ENCODE assay signal across 8 cellular contexts in the genomic region with DNA sequence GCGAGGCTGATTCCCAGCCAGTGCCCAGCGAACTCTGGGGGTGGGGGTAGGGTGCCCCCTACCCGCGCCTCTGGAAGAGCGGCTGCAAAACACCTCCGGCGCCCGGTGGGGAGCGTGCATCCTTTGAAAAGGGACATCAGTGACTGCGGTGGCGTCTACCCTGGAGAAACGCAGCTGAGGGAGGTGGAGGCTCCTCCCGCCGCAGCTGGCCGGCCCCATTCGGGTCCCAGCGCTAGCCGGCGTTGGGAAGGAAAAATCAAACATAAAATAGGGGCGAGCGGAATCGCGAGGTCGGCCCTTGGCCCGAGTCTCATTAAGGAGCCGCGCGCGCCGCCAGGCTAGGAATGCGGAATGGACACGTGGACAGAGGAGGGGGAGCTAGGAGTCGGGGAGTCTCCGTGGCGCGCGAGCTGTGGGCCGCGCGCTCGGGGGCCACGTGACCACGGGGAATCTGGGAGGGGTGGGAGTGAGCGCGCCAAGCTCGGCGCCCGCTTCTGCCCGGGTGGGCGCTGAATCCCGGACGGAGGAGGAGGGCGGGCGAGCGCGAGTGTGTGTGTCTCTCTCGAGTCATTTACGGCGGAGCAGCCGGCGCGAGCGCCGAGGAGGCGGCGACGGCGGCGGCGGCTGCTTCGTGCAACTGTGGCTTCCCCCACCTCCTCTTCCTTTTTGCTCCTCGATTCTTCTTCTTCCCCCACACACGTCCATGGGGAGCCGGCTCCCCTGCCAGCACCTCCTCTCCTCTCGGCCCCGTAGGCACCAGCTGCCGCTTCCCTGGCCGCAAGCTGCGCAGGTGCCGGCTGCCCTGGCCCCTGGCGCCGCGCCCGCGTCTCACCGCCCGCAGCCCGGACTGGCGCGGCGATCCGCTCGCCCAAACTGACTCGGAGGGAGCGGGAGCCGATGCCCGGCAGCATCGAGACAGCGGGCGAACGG. TPM values are rescaled to one million over a fixed set of nuclear protein-coding genes. Genes with fewer than 3 reads are reported as not detected.
DNase-seq lines count a peak whose midpoint lies in the region; ATAC-seq and TF ChIP-seq lines count a peak whose summit lies in the region.

A gene with protein sequence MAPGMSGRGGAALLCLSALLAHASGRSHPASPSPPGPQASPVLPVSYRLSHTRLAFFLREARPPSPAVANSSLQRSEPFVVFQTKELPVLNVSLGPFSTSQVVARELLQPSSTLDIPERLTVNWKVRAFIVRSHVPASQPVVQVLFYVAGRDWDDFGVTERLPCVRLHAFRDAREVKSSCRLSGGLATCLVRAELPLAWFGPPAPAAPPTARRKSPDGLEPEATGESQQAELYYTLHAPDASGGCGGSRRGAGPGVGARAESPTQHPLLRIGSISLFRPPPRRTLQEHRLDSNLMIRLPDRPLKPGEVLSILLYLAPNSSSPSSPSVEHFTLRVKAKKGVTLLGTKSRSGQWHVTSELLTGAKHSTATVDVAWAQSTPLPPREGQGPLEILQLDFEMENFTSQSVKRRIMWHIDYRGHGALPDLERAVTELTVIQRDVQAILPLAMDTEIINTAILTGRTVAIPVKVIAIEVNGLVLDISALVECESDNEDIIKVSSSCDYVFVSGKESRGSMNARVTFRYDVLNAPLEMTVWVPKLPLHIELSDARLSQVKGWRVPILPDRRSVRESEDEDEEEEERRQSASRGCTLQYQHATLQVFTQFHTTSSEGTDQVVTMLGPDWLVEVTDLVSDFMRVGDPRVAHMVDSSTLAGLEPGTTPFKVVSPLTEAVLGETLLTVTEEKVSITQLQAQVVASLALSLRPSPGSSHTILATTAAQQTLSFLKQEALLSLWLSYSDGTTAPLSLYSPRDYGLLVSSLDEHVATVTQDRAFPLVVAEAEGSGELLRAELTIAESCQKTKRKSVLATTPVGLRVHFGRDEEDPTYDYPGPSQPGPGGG (N-terminal part only) (plus strand): TSS at position 566 of the 930 bp plus-strand sequence. CDS start 1,495 bp downstream, outside the sequence.

- peaks cover 61 to 64% of the 10 kb centered on the region in 2 donors for H3K27me3 ChIP-seq in stomach smooth muscle (ENCODE audit: control insufficient read depth in 1 of 2, insufficient read depth in 2 of 2, low read length in 2 of 2)

- 1% methylated on average over 77 to 100 of the region's 101 CpGs for WGBS in lower leg skin, 2 donors

- DNase-seq in GM13977 (ENCODE audit: low spot score): peak; percentile 57
- peak; percentile 48 for DNase-seq in NCI-H526 treated with DMSO at 0.1 percent for 48 hours (lab: John Stamatoyannopoulos, UW)
- DNase-seq in choroid plexus epithelial cell (ENCODE audit: low read depth): peak; percentile 12
- no peak for DNase-seq in lower leg skin (ENCODE audit: low spot score in 2 of 2)
- no peak for DNase-seq in HuH-7 (ENCODE audit: low spot score)
- DNase-seq in AG08395 (ENCODE audit: low spot score): no peak
- no peak for DNase-seq in left colon

- ATAC-seq in left colon: no peak

- peaks cover 35% of the 10 kb centered on the region for H3K4me1 ChIP-seq in stomach smooth muscle (ENCODE audit: control insufficient read depth, insufficient read depth, low read length)

- no peaks in the 10 kb centered on the region for H3K36me3 ChIP-seq in stomach smooth muscle (ENCODE audit: control insufficient read depth in 2 of 2, insufficient read depth in 2 of 2, low read length in 2 of 2)

- intact Hi-C loops in lower leg skin (cut with DNase I; ENCODE audit: low total_unique reads): no loop called here
- intact Hi-C loops in left colon (cut with DNase I, micrococcal nuclease): no loop called here

- H3K4me3 ChIP-seq in choroid plexus epithelial cell (ENCODE audit: low read depth, low read length) (peak within 1 kb of the TSS; percentile 45), lower leg skin (ENCODE audit: low read depth, poor library complexity, severe bottlenecking) (peak within 1 kb of the TSS; percentile 23), stomach smooth muscle (ENCODE audit: low read length in 2 of 2) (peak within 1 kb of the TSS; percentile 69 to 74)

- TF ChIP-seq CTCF in GM13977 (IDR thresholded peaks at IDR 0.05; ENCODE audit: extremely low read depth, insufficient read depth, missing control alignments): no peak
- no peak for TF ChIP-seq CTCF in choroid plexus epithelial cell (conservative IDR thresholded peaks at IDR 0.05; ENCODE audit: low read depth, low read length)
- TF ChIP-seq CTCF in lower leg skin (IDR thresholded peaks at IDR 0.05): no peak

- H3K9me3 ChIP-seq in stomach smooth muscle (ENCODE audit: control insufficient read depth in 2 of 2, low read length in 2 of 2): no peaks in the 10 kb centered on the region

- TF ChIP-seq POLR2A in lower leg skin (IDR thresholded peaks at IDR 0.05): no peak

- no peak within 1 kb of the TSS for H3K27ac ChIP-seq in stomach smooth muscle (ENCODE audit: low read length)

- peak within 1 kb of the TSS in 1 of 2 donors; percentile 38 for H3K9ac ChIP-seq in stomach smooth muscle (ENCODE audit: low read length in 2 of 2)

- in situ Hi-C loops in GM13977 (cut with MboI; ENCODE audit: low pct_unique_long_range_greater_than_20kb, low sequenced_read_pairs, unreplicated experiment): no loop called here

RNA-seq across cellular contexts. Expression of the gene that starts here (rescaled TPM):
- total RNA-seq in lower leg skin: under 1 TPM in 1 of 4 donors, not detected in 3; 0.10 TPM
- total RNA-seq in left colon: not detected

Comparison
In these comparisons a context has a peak if more than half of its experiments do, and no peak if none do; other contexts are left out.
1. DNase-seq: peak in GM13977 (single experiment), NCI-H526 treated with DMSO at 0.1 percent for 48 hours (single experiment) and choroid plexus epithelial cell (single experiment); none in lower leg skin (0 of 2), HuH-7 (single experiment), AG08395 (single experiment) and left colon (0 of 2).
2. Peak in every context shown above with its lines, with median percentiles within 50 percentile points of each other: H3K4me3 ChIP-seq.